ENCODE assay signal across 1 cellular context in the genomic region with DNA sequence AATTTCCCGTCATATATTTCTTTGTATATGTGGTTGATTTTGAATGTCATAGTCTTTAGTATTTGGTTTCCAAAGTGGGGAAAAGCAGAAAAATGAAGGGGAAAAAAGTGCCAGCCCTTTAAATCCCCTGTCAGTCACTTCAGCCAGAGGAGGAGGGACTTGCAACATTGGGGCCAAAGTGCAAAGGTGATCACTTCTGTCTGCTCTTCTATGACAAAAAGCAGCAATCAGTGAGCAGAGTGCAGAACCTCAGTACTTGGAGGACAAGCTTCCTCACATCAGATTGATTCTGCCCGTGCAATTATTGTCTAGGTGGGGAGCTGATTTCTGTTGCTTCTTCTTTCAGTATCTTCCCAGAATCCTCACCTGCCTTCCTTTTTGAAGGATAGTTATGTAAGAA.
TF ChIP-seq lines count a peak whose summit lies in the region.

No MANE protein-coding gene starts in this region.

TF ChIP-seq in K562, 482 proteins besides CTCF, POLR2A, EP300 and RAD21 (continued from another document):
- TF ChIP-seq ZHX1 (conservative IDR thresholded peaks at IDR 0.05; ENCODE audit: low read length): no peak
- no peak for TF ChIP-seq KDM5B (IDR thresholded peaks at IDR 0.05; ENCODE audit: insufficient replicate concordance, low read depth, low read length)
- no peak for TF ChIP-seq ZNF134 (CRISPR knock-in tag; conservative IDR thresholded peaks at IDR 0.05)
- TF ChIP-seq POLR2G (IDR thresholded peaks at IDR 0.05; ENCODE audit: low read depth, low read length): no peak
- no peak for TF ChIP-seq ZNF77 (CRISPR knock-in tag; IDR thresholded peaks at IDR 0.05)
- TF ChIP-seq JUND (IDR thresholded peaks at IDR 0.05; ENCODE audit: borderline replicate concordance, low read depth, low read length): no peak
- no peak for TF ChIP-seq JUND (tag; IDR thresholded peaks at IDR 0.05; ENCODE audit: borderline replicate concordance, low read depth, low read length)
- no peak for TF ChIP-seq PRDM10 (IDR thresholded peaks at IDR 0.05; ENCODE audit: partially characterized antibody)
- no peak for TF ChIP-seq TCFL5 (CRISPR knock-in tag; conservative IDR thresholded peaks at IDR 0.05)
- TF ChIP-seq, protein P1, sequence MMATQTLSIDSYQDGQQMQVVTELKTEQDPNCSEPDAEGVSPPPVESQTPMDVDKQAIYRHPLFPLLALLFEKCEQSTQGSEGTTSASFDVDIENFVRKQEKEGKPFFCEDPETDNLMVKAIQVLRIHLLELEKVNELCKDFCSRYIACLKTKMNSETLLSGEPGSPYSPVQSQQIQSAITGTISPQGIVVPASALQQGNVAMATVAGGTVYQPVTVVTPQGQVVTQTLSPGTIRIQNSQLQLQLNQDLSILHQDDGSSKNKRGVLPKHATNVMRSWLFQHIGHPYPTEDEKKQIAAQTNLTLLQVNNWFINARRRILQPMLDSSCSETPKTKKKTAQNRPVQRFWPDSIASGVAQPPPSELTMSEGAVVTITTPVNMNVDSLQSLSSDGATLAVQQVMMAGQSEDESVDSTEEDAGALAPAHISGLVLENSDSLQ (IDR thresholded peaks at IDR 0.05): peak; percentile 45; the same call in 1 of the 2 replicates
- no peak for TF ChIP-seq MIER1 (IDR thresholded peaks at IDR 0.05; ENCODE audit: low read depth)
TF ChIP-seq in K562: peak in this region for 2.
